In genomic region chr15:85974742-85975141, GRCh38 we compare ENCODE assay signal across 13 cellular contexts.
DNase-seq lines count a peak whose midpoint lies in the region; ATAC-seq and TF ChIP-seq lines count a peak whose summit lies in the region.
"Had no signal": no experiment of that assay in that cellular context is flagged by ENCODE, and none has a peak within 500 bp of the region (broad histone marks: within the 10 kb centered on the region; RNA-seq: fewer than 3 reads in every experiment).

No MANE protein-coding gene starts in this region.

- H3K4me1 Mint-ChIP-seq in nephron progenitor cell, result peaks cover 31% of the 10 kb centered on the region
- H3K4me1 Mint-ChIP-seq: CD4-positive, CD25-positive, alpha-beta regulatory T cell had no signal

- H3K27me3 ChIP-seq in skeletal muscle tissue (ENCODE audit: control insufficient read depth in 3 of 3, insufficient read depth in 3 of 3, low read length in 3 of 3), result no peaks in the 10 kb centered on the region
- H3K27me3 ChIP-seq: BLaER1 treated with 17β-estradiol and CSF1 and Interleukin-3, amounts not matched to agents 10 nM and 100 nM had no signal

- peak overlapping the region; percentile 77 for H3K27ac ChIP-seq in skeletal muscle tissue (ENCODE audit: low read depth, low read length)
- H3K27ac ChIP-seq: GM23248, HL-60 had no signal

- peaks cover 31% of the 10 kb centered on the region for H3K9me3 Mint-ChIP-seq in nephron progenitor cell

- peaks cover 20 to 25% (median 25%) of the 10 kb centered on the region in 3 donors for H3K4me1 ChIP-seq in skeletal muscle tissue (ENCODE audit: control insufficient read depth in 3 of 3, insufficient read depth in 3 of 3, low read length in 3 of 3)

- no peaks in the 10 kb centered on the region for H3K36me3 ChIP-seq in skeletal muscle tissue (ENCODE audit: control insufficient read depth in 3 of 3, insufficient read depth in 3 of 3, low read length in 3 of 3)
- H3K36me3 ChIP-seq: BLaER1 treated with 17β-estradiol and CSF1 and Interleukin-3, amounts not matched to agents 10 nM and 100 nM had no signal

- ATAC-seq in SK-N-SH treated with all-trans-retinoic acid at 6 μM for 48 hours (peak; percentile 18; the same call in 2 of the 3 replicates), GM18519 (IDR thresholded peaks at IDR 0.05; ENCODE audit: low FRiP score, unreplicated experiment) (no peak)
- ATAC-seq: HCT116 had no signal

- peaks cover 5% of the 10 kb centered on the region for H3K36me3 Mint-ChIP-seq in nephron progenitor cell (ENCODE audit: low read depth)
- H3K36me3 Mint-ChIP-seq: CD4-positive, CD25-positive, alpha-beta regulatory T cell had no signal

- H3K4me3 ChIP-seq in skeletal muscle tissue (ENCODE audit: low read length in 3 of 3), result peak overlapping the region; percentile 15 to 42 (median 34)
- H3K4me3 ChIP-seq: BLaER1 treated with 17β-estradiol and CSF1 and Interleukin-3, amounts not matched to agents 10 nM and 100 nM; GM23248 had no signal

- H3K27me3 Mint-ChIP-seq in nephron progenitor cell (ENCODE audit: low read depth, poor library complexity), result no peaks in the 10 kb centered on the region

- H3K9me3 ChIP-seq in skeletal muscle tissue (ENCODE audit: control insufficient read depth in 3 of 3, low read length in 3 of 3), result no peaks in the 10 kb centered on the region

- H3K4me3 Mint-ChIP-seq in nephron progenitor cell, result no peak overlapping the region
- H3K4me3 Mint-ChIP-seq: CD4-positive, CD25-positive, alpha-beta regulatory T cell had no signal

- no peak for TF ChIP-seq CTCF in nephron progenitor cell (IDR thresholded peaks at IDR 0.05)

- peak overlapping the region in 1 of 3 donors; percentile 68 for H3K9ac ChIP-seq in skeletal muscle tissue (ENCODE audit: low read depth in 1 of 3, low read length in 3 of 3)
- H3K9ac ChIP-seq: BLaER1 treated with 17β-estradiol and CSF1 and Interleukin-3, amounts not matched to agents 10 nM and 100 nM; GM23248 had no signal

- DNase-seq in left kidney (ENCODE audit: low read depth, low spot score) (peak; percentile 15), nephron progenitor cell (no peak), DMS53 (lab: John Stamatoyannopoulos, UW) (no peak), inferior parietal cortex (ENCODE audit: extremely low spot score) (no peak)
- DNase-seq: ACHN; CD4-positive, CD25-positive, alpha-beta regulatory T cell; GM23248 had no signal

- peak overlapping the region; percentile 68 for H3K27ac Mint-ChIP-seq in nephron progenitor cell
- H3K27ac Mint-ChIP-seq: CD4-positive, CD25-positive, alpha-beta regulatory T cell had no signal

TF ChIP-seq in SK-N-SH treated with all-trans-retinoic acid at 6 μM for 48 hours, 23 proteins besides CTCF, POLR2A, EP300 and RAD21:
- TF ChIP-seq BACH2 (CRISPR knock-in tag; IDR thresholded peaks at IDR 0.05; ENCODE audit: borderline replicate concordance) (no peak), ZFP3 (CRISPR knock-in tag; IDR thresholded peaks at IDR 0.05) (no peak), PPARA (CRISPR knock-in tag; IDR thresholded peaks at IDR 0.05; ENCODE audit: borderline replicate concordance) (no peak), TOX (CRISPR knock-in tag; IDR thresholded peaks at IDR 0.05; ENCODE audit: borderline replicate concordance) (no peak), GLIS3 (CRISPR knock-in tag; IDR thresholded peaks at IDR 0.05) (no peak), ZC3H10 (CRISPR knock-in tag; IDR thresholded peaks at IDR 0.05) (no peak), CREB5 (CRISPR knock-in tag; IDR thresholded peaks at IDR 0.05; ENCODE audit: low read depth) (no peak)
